In genomic region chr4:138181288-138181687, GRCh38 we compare ENCODE assay signal across 16 cellular contexts.
DNase-seq lines count a peak whose midpoint lies in the region; ATAC-seq and TF ChIP-seq lines count a peak whose summit lies in the region.
"Had no signal": no experiment of that assay in that cellular context is flagged by ENCODE, and none has a peak within 500 bp of the region (broad histone marks: within the 10 kb centered on the region; RNA-seq: fewer than 3 reads in every experiment).

No MANE protein-coding gene starts in this region.

- H2AK9ac ChIP-seq in IMR-90 (replicated peaks; ENCODE audit: low read depth, low read length, poor library complexity), result peak overlapping the region; percentile 29

- peaks cover 4% of the 10 kb centered on the region; the same call in 1 of the 2 replicates for H3K4me1 ChIP-seq in IMR-90 (ENCODE audit: control insufficient read depth, insufficient read depth, low read length)
- peaks cover 7% of the 10 kb centered on the region for H3K4me1 ChIP-seq in endodermal cell (ENCODE audit: control insufficient read depth, insufficient read depth, low read length)
- peaks cover 19% of the 10 kb centered on the region for H3K4me1 ChIP-seq in psoas muscle
- H3K4me1 ChIP-seq in A673 (ENCODE audit: insufficient read depth, low read length, poor library complexity, severe bottlenecking), result peaks cover 18% of the 10 kb centered on the region
- H3K4me1 ChIP-seq: Caco-2, SJSA1 had no signal

- H2BK5ac ChIP-seq in IMR-90 (ENCODE audit: low read depth, low read length, poor library complexity, severe bottlenecking), result no peak overlapping the region

- no peak for TF ChIP-seq POLR2A in IMR-90 (IDR thresholded peaks at IDR 0.05; ENCODE audit: low read depth, low read length)

- peak overlapping the region; percentile 71 for H2AFZ ChIP-seq in IMR-90 (replicated peaks; ENCODE audit: low read length, poor library complexity)

- 20% methylated on average over 1 of the region's 6 CpGs; no CpG with 5 or more reads in 1 of the 2 experiments for WGBS in IMR-90 (ENCODE audit: extremely low coverage in 2 of 2, insufficient read length in 1 of 2), 2 experiments
- WGBS in endodermal cell (ENCODE audit: insufficient coverage in 1 of 2, insufficient read length in 1 of 2), 2 experiments, result 77 to 91% methylated on average over 6 of the region's 6 CpGs
- 12 to 18% (median 17%) methylated on average over 6 of the region's 6 CpGs for WGBS in psoas muscle, 3 donors

- H4K20me1 ChIP-seq in IMR-90 (ENCODE audit: insufficient read depth, low read length), result no peaks in the 10 kb centered on the region

- H3K4me3 ChIP-seq in IMR-90 (ENCODE audit: insufficient read depth, low read depth, low read length), result no peak overlapping the region
- H3K4me3 ChIP-seq in endodermal cell (ENCODE audit: low read length), result no peak overlapping the region
- H3K4me3 ChIP-seq in psoas muscle, result no peak overlapping the region
- no peak overlapping the region for H3K4me3 ChIP-seq in A673 (ENCODE audit: low read depth, low read length, poor library complexity, severe bottlenecking)
- H3K4me3 ChIP-seq: SJSA1 had no signal

- 0 out of 2 replicates have a peak overlapping the region, but pooled peaks have one; percentile 1 for H3K14ac ChIP-seq in IMR-90 (replicated peaks; ENCODE audit: low read depth, low read length)

- in situ Hi-C loops in IMR-90 (cut with MboI; ENCODE audit: low sequenced_read_pairs), result loop anchor here (10.0 to 25.0 kb wide), 2 partner anchors 504 to 644 kb away; partner anchors contain the start of gene PCDH18

- H2BK20ac ChIP-seq in IMR-90 (ENCODE audit: low read depth, low read length), result no peak overlapping the region

- peaks cover 13% of the 10 kb centered on the region for H3K4me1 Mint-ChIP-seq in endodermal cell

- H2BK120ac ChIP-seq in IMR-90 (ENCODE audit: low read depth, low read length), result no peak overlapping the region; the same call in 1 of the 2 replicates

- no peaks in the 10 kb centered on the region for H3K9me3 Mint-ChIP-seq in endodermal cell
- H3K9me3 Mint-ChIP-seq: neural crest cell had no signal

- H3K36me3 Mint-ChIP-seq in endodermal cell (ENCODE audit: low read depth), result peaks cover 7% of the 10 kb centered on the region

- no TSS peak for BruUV-seq in IMR-90 (replicated peaks; lab: Mats Ljungman, UMichigan)
- no TSS peak for BruUV-seq in A673 (replicated peaks; lab: Mats Ljungman, UMichigan)

- H3K27me3 ChIP-seq in IMR-90 (ENCODE audit: control insufficient read depth, insufficient read depth, low read length) (no peaks in the 10 kb centered on the region), endodermal cell (ENCODE audit: control insufficient read depth, insufficient read depth, low read length, poor library complexity, severe bottlenecking) (no peaks in the 10 kb centered on the region), psoas muscle (ENCODE audit: insufficient read depth in 3 of 3, low read length in 2 of 3) (no peaks in the 10 kb centered on the region), A673 (replicated peaks; ENCODE audit: insufficient read depth, low read depth, low read length, poor library complexity) (no peaks in the 10 kb centered on the region)
- H3K27me3 ChIP-seq: SJSA1 had no signal

- H3K4ac ChIP-seq in IMR-90 (ENCODE audit: low read depth, low read length), result peak overlapping the region; percentile 50; the same call in 1 of the 2 replicates

- CTCF ChIA-PET in IMR-90 (lab: Yijun Ruan, JAX) (no interaction called here), A673 (lab: Charles Lee) (no interaction called here)

- no peak overlapping the region for H3K23ac ChIP-seq in IMR-90 (ENCODE audit: low read depth, low read length)

- no peak overlapping the region for H4K5ac ChIP-seq in IMR-90 (ENCODE audit: low read depth, low read length)

- intact Hi-C loops in IMR-90 (cut with micrococcal nuclease) (loop anchor here (5.0 kb wide), 2 partner anchors 519 to 691 kb away; no protein-coding TSS in a partner anchor), psoas muscle (cut with DNase I) (loop anchor here (5.0 to 10.0 kb wide), 5 partner anchors 89 to 1056 kb away; no protein-coding TSS in a partner anchor), A673 (cut with micrococcal nuclease; ENCODE audit: unreplicated experiment) (loop anchor here (10.0 kb wide), 2 partner anchors 314 to 394 kb away; no protein-coding TSS in a partner anchor)

- peak overlapping the region; percentile 35 for H3K27ac Mint-ChIP-seq in endodermal cell

- no peak for ATAC-seq in IMR-90 (ENCODE audit: low read depth)
- ATAC-seq in psoas muscle, result peak in 3 of 4 donors; percentile 71 to 84 (median 83)
- ATAC-seq in GM18520 (IDR thresholded peaks at IDR 0.05; ENCODE audit: unreplicated experiment), result no peak

- H3K79me1 ChIP-seq in IMR-90 (ENCODE audit: low read depth in 1 of 2, low read length in 2 of 2), result peaks cover 9 to 21% of the 10 kb centered on the region in 2 experiments; a peak in 3 of 4 replicates

- H2AK5ac ChIP-seq in IMR-90 (ENCODE audit: low read depth, low read length), result no peak overlapping the region

- H3K4me2 ChIP-seq in IMR-90 (ENCODE audit: low read depth, low read length), result peak overlapping the region; percentile 26; the same call in 1 of the 2 replicates

- H3K27ac ChIP-seq in IMR-90 (ENCODE audit: insufficient read depth, low read length), result peak overlapping the region; percentile 25; the same call in 1 of the 2 replicates
- no peak overlapping the region for H3K27ac ChIP-seq in endodermal cell (ENCODE audit: low read depth, low read length)
- no peak overlapping the region for H3K27ac ChIP-seq in psoas muscle
- no peak overlapping the region for H3K27ac ChIP-seq in A673 (ENCODE audit: low read depth, low read length, poor library complexity, severe bottlenecking)
- H3K27ac ChIP-seq: SJSA1 had no signal

- H4K91ac ChIP-seq in IMR-90 (ENCODE audit: insufficient read depth, low read depth, low read length), result 0 out of 2 replicates have a peak overlapping the region, but pooled peaks have one; percentile 4

- no peaks in the 10 kb centered on the region for H3K27me3 Mint-ChIP-seq in endodermal cell (ENCODE audit: insufficient read depth)

- H3K9me1 ChIP-seq in IMR-90 (ENCODE audit: insufficient read depth, low read length), result peaks cover 10% of the 10 kb centered on the region; the same call in 1 of the 2 replicates

- POLR2A ChIA-PET in IMR-90 (lab: Charles Lee; ENCODE audit: unreplicated experiment), result no interaction called here
- POLR2A ChIA-PET in A673 (lab: Charles Lee; ENCODE audit: low non-redundant PET), result no interaction called here

- peaks cover 20% of the 10 kb centered on the region for H3K36me3 ChIP-seq in IMR-90 (ENCODE audit: control insufficient read depth, insufficient read depth, low read length)
- no peaks in the 10 kb centered on the region for H3K36me3 ChIP-seq in endodermal cell (ENCODE audit: control insufficient read depth, insufficient read depth, low read length)
- no peaks in the 10 kb centered on the region for H3K36me3 ChIP-seq in psoas muscle (ENCODE audit: insufficient read depth in 1 of 2, low read depth in 1 of 2)
- H3K36me3 ChIP-seq in A673 (ENCODE audit: insufficient read depth, low read length, poor library complexity, severe bottlenecking), result peaks cover 64% of the 10 kb centered on the region

- no peak overlapping the region for H3K4me3 Mint-ChIP-seq in endodermal cell
- H3K4me3 Mint-ChIP-seq: neural crest cell had no signal

- H3K9ac ChIP-seq in IMR-90 (ENCODE audit: low read depth, low read length), result no peak overlapping the region
- H3K9ac ChIP-seq in endodermal cell (ENCODE audit: extremely low read depth, low read length, poor library complexity, severe bottlenecking), result no peak overlapping the region

- dilution Hi-C loops in IMR-90 (cut with HindIII; ENCODE audit: low sequenced_read_pairs, unreplicated experiment), result no loop called here

- peak overlapping the region in 1 of 2 experiments; percentile 48; a peak in 1 of 4 replicates for H4K8ac ChIP-seq in IMR-90 (ENCODE audit: low read depth in 2 of 2, low read length in 2 of 2)

- H3K9me3 ChIP-seq in IMR-90 (ENCODE audit: control insufficient read depth, insufficient read depth, low read length) (no peaks in the 10 kb centered on the region), endodermal cell (ENCODE audit: control insufficient read depth, low read length) (no peaks in the 10 kb centered on the region), psoas muscle (no peaks in the 10 kb centered on the region), A673 (ENCODE audit: low read depth, low read length, poor library complexity, severe bottlenecking) (no peaks in the 10 kb centered on the region)
- H3K9me3 ChIP-seq: Caco-2, SJSA1 had no signal

- H3K18ac ChIP-seq in IMR-90 (ENCODE audit: low read depth, low read length), result peak overlapping the region; percentile 64; the same call in 1 of the 2 replicates

- TF ChIP-seq RAD21 in IMR-90 (IDR thresholded peaks at IDR 0.05; ENCODE audit: low read length), result no peak

- DNase-seq in IMR-90 (peak; percentile 25), endodermal cell (no peak), inferior parietal cortex (ENCODE audit: extremely low spot score) (peak; percentile 71), psoas muscle (no peak), A673 (ENCODE audit: low spot score) (no peak), SHP77 (lab: John Stamatoyannopoulos, UW) (no peak), HPDE6-E6E7 (ENCODE audit: extremely low spot score) (no peak)
- DNase-seq: activated naive CD4-positive, alpha-beta T cell treated with Interleukin-2 at 50 U/mL for 16 hours; Caco-2; kidney glomerular epithelial cell; NCI-H187 treated with DMSO at 0.1 percent for 48 hours; stimulated activated CD4-positive, alpha-beta T cell treated with anti-CD3 and anti-CD28 coated beads, Interleukin-15, amount 100 ng/mL, for 24 hours; trophoblast cell had no signal

- H3K56ac ChIP-seq in IMR-90 (ENCODE audit: extremely low read depth, insufficient read depth, low read length), result no peak overlapping the region

- H2BK15ac ChIP-seq in IMR-90 (ENCODE audit: low read depth, low read length), result no peak overlapping the region

- no peak for TF ChIP-seq CTCF in IMR-90 (conservative IDR thresholded peaks at IDR 0.05; ENCODE audit: low read depth, low read length)
- no peak for TF ChIP-seq CTCF in endodermal cell (conservative IDR thresholded peaks at IDR 0.05)
- TF ChIP-seq CTCF in psoas muscle (IDR thresholded peaks at IDR 0.05), result no peak
- TF ChIP-seq CTCF in A673 (conservative IDR thresholded peaks at IDR 0.05; ENCODE audit: low read depth, low read length), result no peak

TF ChIP-seq in IMR-90, 13 proteins besides CTCF, POLR2A, EP300 and RAD21 (continues in another document):
- no peak for TF ChIP-seq CEBPB (IDR thresholded peaks at IDR 0.05; ENCODE audit: low read depth, low read length)
- TF ChIP-seq BHLHE40 (IDR thresholded peaks at IDR 0.05; ENCODE audit: low read depth, low read length), result no peak
- TF ChIP-seq CHD1 (IDR thresholded peaks at IDR 0.05; ENCODE audit: low read depth, low read length), result no peak

Comparison
In these comparisons a context has a peak if more than half of its experiments do, and no peak if none do; other contexts are left out.
1. ATAC-seq: peak in psoas muscle (3 of 4); none in IMR-90 (single experiment) and GM18520 (single experiment).
2. DNase-seq: peak in IMR-90 (single experiment) and inferior parietal cortex (single experiment); none in endodermal cell (single experiment), psoas muscle (0 of 2), A673 (single experiment), SHP77 (0 of 2) and HPDE6-E6E7 (single experiment).